ENCODE assay signal across 1 cellular context in genomic region chr17:63842540-63843386, GRCh38.
TF ChIP-seq lines count a peak whose summit lies in the region.

Gene SMARCD2, minus strand, starts transcription at chr17:63842685. Its CDS starts 11 bp downstream, at chr17:63842674.

TF ChIP-seq in K562, 482 proteins besides CTCF, POLR2A, EP300 and RAD21 (continued from another document and continues in another):
- TF ChIP-seq ZNF436 (CRISPR knock-in tag; IDR thresholded peaks at IDR 0.05) (no peak), SP2 (IDR thresholded peaks at IDR 0.05; ENCODE audit: extremely low read depth, low read depth, low read length, poor library complexity, severe bottlenecking) (no peak), ZNF518B (CRISPR knock-in tag; IDR thresholded peaks at IDR 0.05) (no peak), EGR1 (conservative IDR thresholded peaks at IDR 0.05) (peak; percentile 78), PPARD (CRISPR knock-in tag; IDR thresholded peaks at IDR 0.05) (no peak), NR0B1 (IDR thresholded peaks at IDR 0.05; ENCODE audit: partially characterized antibody) (no peak), CHD1 (IDR thresholded peaks at IDR 0.05; ENCODE audit: low read length) (no peak), NCOA1 (IDR thresholded peaks at IDR 0.05; ENCODE audit: low read depth) (peak; percentile 63), ZBTB2 (IDR thresholded peaks at IDR 0.05) (peak; percentile 56; the same call in 1 of the 2 replicates), HNRNPH1 (optimal IDR thresholded peaks at IDR 0.05; ENCODE audit: low read depth, low read length) (no peak), ZZZ3 (IDR thresholded peaks at IDR 0.05) (peak; percentile 74), ZNF639 (CRISPR knock-in tag; conservative IDR thresholded peaks at IDR 0.05 in 1 of 2, IDR thresholded peaks at IDR 0.05 in 1 of 2) (peak in 1 of 2 experiments; percentile 97; a peak in 2 of 4 replicates), BRD9 (IDR thresholded peaks at IDR 0.05; ENCODE audit: low read depth, partially characterized antibody) (peak; percentile 45), MEF2A (IDR thresholded peaks at IDR 0.05; ENCODE audit: control insufficient read depth, low read depth, low read length) (0 out of 2 replicates have a peak, but pooled peaks have one; percentile 33), E2F5 (CRISPR knock-in tag; IDR thresholded peaks at IDR 0.05) (peak; percentile 81; the same call in 1 of the 2 replicates), ETV5 (CRISPR knock-in tag; IDR thresholded peaks at IDR 0.05; ENCODE audit: low read depth) (peak; percentile 89), TARDBP (IDR thresholded peaks at IDR 0.05) (peak; percentile 91), ZNF408 (CRISPR knock-in tag; IDR thresholded peaks at IDR 0.05; ENCODE audit: low read depth) (no peak), RBBP5 (IDR thresholded peaks at IDR 0.05; ENCODE audit: borderline replicate concordance, insufficient read depth, low read length, poor library complexity, severe bottlenecking) (peak; percentile 76), ZBTB9 (CRISPR knock-in tag; IDR thresholded peaks at IDR 0.05) (peak; percentile 57; the same call in 1 of the 2 replicates), ZBTB7A (IDR thresholded peaks at IDR 0.05; ENCODE audit: borderline replicate concordance, control insufficient read depth, low read depth, low read length) (peak; percentile 98), HNRNPL (IDR thresholded peaks at IDR 0.05; ENCODE audit: low read depth, low read length) (peak; percentile 17; the same call in 1 of the 2 replicates), ZNF740 (CRISPR knock-in tag; IDR thresholded peaks at IDR 0.05) (peak; percentile 71), ZNF740 (tag; IDR thresholded peaks at IDR 0.05) (peak in 1 of 2 experiments; percentile 56; a peak in 1 of 4 replicates), BRD4 (IDR thresholded peaks at IDR 0.05) (no peak; the same call in 1 of the 2 replicates), SIRT6 (IDR thresholded peaks at IDR 0.05; ENCODE audit: low read depth, low read length) (no peak), FOS (IDR thresholded peaks at IDR 0.05; ENCODE audit: extremely low read depth, insufficient read length) (no peak), ELF2 (CRISPR knock-in tag; IDR thresholded peaks at IDR 0.05) (peak; percentile 84), KDM4B (IDR thresholded peaks at IDR 0.05; ENCODE audit: borderline replicate concordance in 2 of 2, low read depth in 1 of 2) (no peak), RBM39 (optimal IDR thresholded peaks at IDR 0.05; ENCODE audit: low read depth, low read length) (peak; percentile 59), MEF2D (tag; conservative IDR thresholded peaks at IDR 0.05; ENCODE audit: low read depth) (0 out of 2 replicates have a peak, but pooled peaks have one; percentile 15), ZNF133 (CRISPR knock-in tag; IDR thresholded peaks at IDR 0.05) (no peak; the same call in 1 of the 2 replicates), XRCC4 (IDR thresholded peaks at IDR 0.05; ENCODE audit: extremely low read depth, insufficient read depth, insufficient read length) (no peak), TEAD2 (tag; IDR thresholded peaks at IDR 0.05) (no peak)
- TF ChIP-seq, protein P1, sequence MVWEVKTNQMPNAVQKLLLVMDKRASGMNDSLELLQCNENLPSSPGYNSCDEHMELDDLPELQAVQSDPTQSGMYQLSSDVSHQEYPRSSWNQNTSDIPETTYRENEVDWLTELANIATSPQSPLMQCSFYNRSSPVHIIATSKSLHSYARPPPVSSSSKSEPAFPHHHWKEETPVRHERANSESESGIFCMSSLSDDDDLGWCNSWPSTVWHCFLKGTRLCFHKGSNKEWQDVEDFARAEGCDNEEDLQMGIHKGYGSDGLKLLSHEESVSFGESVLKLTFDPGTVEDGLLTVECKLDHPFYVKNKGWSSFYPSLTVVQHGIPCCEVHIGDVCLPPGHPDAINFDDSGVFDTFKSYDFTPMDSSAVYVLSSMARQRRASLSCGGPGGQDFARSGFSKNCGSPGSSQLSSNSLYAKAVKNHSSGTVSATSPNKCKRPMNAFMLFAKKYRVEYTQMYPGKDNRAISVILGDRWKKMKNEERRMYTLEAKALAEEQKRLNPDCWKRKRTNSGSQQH (CRISPR knock-in tag; IDR thresholded peaks at IDR 0.05), result 0 out of 2 replicates have a peak, but pooled peaks have one; percentile 18
- TF ChIP-seq, protein P2, sequence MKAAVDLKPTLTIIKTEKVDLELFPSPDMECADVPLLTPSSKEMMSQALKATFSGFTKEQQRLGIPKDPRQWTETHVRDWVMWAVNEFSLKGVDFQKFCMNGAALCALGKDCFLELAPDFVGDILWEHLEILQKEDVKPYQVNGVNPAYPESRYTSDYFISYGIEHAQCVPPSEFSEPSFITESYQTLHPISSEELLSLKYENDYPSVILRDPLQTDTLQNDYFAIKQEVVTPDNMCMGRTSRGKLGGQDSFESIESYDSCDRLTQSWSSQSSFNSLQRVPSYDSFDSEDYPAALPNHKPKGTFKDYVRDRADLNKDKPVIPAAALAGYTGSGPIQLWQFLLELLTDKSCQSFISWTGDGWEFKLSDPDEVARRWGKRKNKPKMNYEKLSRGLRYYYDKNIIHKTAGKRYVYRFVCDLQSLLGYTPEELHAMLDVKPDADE (conservative IDR thresholded peaks at IDR 0.05; ENCODE audit: control insufficient read depth, low read depth, low read length), result peak; percentile 79; the same call in 1 of the 2 replicates
- TF ChIP-seq, protein P3, sequence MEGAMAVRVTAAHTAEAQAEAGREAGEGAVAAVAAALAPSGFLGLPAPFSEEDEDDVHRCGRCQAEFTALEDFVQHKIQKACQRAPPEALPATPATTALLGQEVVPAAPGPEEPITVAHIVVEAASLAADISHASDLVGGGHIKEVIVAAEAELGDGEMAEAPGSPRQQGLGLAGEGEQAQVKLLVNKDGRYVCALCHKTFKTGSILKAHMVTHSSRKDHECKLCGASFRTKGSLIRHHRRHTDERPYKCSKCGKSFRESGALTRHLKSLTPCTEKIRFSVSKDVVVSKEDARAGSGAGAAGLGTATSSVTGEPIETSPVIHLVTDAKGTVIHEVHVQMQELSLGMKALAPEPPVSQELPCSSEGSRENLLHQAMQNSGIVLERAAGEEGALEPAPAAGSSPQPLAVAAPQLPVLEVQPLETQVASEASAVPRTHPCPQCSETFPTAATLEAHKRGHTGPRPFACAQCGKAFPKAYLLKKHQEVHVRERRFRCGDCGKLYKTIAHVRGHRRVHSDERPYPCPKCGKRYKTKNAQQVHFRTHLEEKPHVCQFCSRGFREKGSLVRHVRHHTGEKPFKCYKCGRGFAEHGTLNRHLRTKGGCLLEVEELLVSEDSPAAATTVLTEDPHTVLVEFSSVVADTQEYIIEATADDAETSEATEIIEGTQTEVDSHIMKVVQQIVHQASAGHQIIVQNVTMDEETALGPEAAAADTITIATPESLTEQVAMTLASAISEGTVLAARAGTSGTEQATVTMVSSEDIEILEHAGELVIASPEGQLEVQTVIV (CRISPR knock-in tag; IDR thresholded peaks at IDR 0.05; ENCODE audit: borderline replicate concordance), result no peak
- TF ChIP-seq, protein P4, sequence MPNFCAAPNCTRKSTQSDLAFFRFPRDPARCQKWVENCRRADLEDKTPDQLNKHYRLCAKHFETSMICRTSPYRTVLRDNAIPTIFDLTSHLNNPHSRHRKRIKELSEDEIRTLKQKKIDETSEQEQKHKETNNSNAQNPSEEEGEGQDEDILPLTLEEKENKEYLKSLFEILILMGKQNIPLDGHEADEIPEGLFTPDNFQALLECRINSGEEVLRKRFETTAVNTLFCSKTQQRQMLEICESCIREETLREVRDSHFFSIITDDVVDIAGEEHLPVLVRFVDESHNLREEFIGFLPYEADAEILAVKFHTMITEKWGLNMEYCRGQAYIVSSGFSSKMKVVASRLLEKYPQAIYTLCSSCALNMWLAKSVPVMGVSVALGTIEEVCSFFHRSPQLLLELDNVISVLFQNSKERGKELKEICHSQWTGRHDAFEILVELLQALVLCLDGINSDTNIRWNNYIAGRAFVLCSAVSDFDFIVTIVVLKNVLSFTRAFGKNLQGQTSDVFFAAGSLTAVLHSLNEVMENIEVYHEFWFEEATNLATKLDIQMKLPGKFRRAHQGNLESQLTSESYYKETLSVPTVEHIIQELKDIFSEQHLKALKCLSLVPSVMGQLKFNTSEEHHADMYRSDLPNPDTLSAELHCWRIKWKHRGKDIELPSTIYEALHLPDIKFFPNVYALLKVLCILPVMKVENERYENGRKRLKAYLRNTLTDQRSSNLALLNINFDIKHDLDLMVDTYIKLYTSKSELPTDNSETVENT (CRISPR knock-in tag; IDR thresholded peaks at IDR 0.05), result peak; percentile 81
